Comparison of ENCODE assay signal across 27 cellular contexts in genomic region chr15:90948506-90948905, GRCh38.
"Had no signal": no experiment of that assay in that cellular context is flagged by ENCODE, and none has a peak within 500 bp of the region (broad histone marks: within the 10 kb centered on the region; RNA-seq: fewer than 3 reads in every experiment).

No MANE protein-coding gene starts in this region.

- ATAC-seq: activated CD8-positive, alpha-beta T cell treated with anti-CD3 and anti-CD28 coated beads for 36 hours; activated naive CD8-positive, alpha-beta T cell treated with anti-CD3 and anti-CD28 coated beads, Interleukin-2, amount 50 U/mL, for 24 hours; activated T-cell treated with anti-CD3 and anti-CD28 coated beads, Interleukin-2, amount 50 U/mL, for 4 hours; body of pancreas had no signal

- H3K4me1 Mint-ChIP-seq: activated naive CD8-positive, alpha-beta T cell treated with anti-CD3 and anti-CD28 coated beads for 36 hours had no signal

- FAIRE-seq: colon, endometrium, endothelial cell of umbilical vein, frontal cortex had no signal

- H3K4me3 Mint-ChIP-seq: activated CD8-positive, alpha-beta T cell treated with anti-CD3 and anti-CD28 coated beads for 36 hours; activated naive CD8-positive, alpha-beta T cell treated with anti-CD3 and anti-CD28 coated beads for 36 hours; activated naive CD8-positive, alpha-beta T cell treated with anti-CD3 and anti-CD28 coated beads, Interleukin-2, amount 50 U/mL, for 24 hours; activated T-cell treated with anti-CD3 and anti-CD28 coated beads, Interleukin-2, amount 50 U/mL, for 4 hours had no signal

- H3K27ac Mint-ChIP-seq: activated CD8-positive, alpha-beta T cell treated with anti-CD3 and anti-CD28 coated beads for 36 hours; activated naive CD8-positive, alpha-beta T cell treated with anti-CD3 and anti-CD28 coated beads for 36 hours; activated naive CD8-positive, alpha-beta T cell treated with anti-CD3 and anti-CD28 coated beads, Interleukin-2, amount 50 U/mL, for 24 hours; activated T-helper 2 cell treated with anti-CD3 and anti-CD28 coated beads, Interferon-gamma antibody, Interleukin-2, Interleukin-4, amounts not matched to agents 10 μg/mL and 5 μg/mL and 100 μg/mL, durations not matched to agents 14 hours and 24 hours and 36 hours had no signal

- H3K27me3 ChIP-seq: adrenal gland, body of pancreas, heart left ventricle had no signal

- H3K9me3 Mint-ChIP-seq: activated CD8-positive, alpha-beta T cell treated with anti-CD3 and anti-CD28 coated beads for 36 hours; activated naive CD8-positive, alpha-beta T cell treated with anti-CD3 and anti-CD28 coated beads for 36 hours; activated naive CD8-positive, alpha-beta T cell treated with anti-CD3 and anti-CD28 coated beads, Interleukin-2, amount 50 U/mL, for 24 hours; activated T-cell treated with anti-CD3 and anti-CD28 coated beads, Interleukin-2, amount 50 U/mL, for 4 hours; activated T-helper 2 cell treated with anti-CD3 and anti-CD28 coated beads, Interferon-gamma antibody, Interleukin-2, Interleukin-4, amounts not matched to agents 10 μg/mL and 5 μg/mL and 100 μg/mL, durations not matched to agents 14 hours and 24 hours and 36 hours had no signal

- DNase-seq: activated CD4-positive, alpha-beta T cell treated with anti-CD3 and anti-CD28 coated beads for 48 hours; activated CD4-positive, alpha-beta T cell treated with anti-CD3 and anti-CD28 coated beads, Interleukin-2, amount 50 U/mL, for 1 hour; activated CD4-positive, alpha-beta T cell treated with anti-CD3 and anti-CD28 coated beads, Interleukin-2, amount 50 U/mL, for 48 hours; activated CD8-positive, alpha-beta memory T cell treated with anti-CD3 and anti-CD28 coated beads for 24 hours; activated CD8-positive, alpha-beta T cell treated with anti-CD3 and anti-CD28 coated beads for 36 hours; activated gamma-delta T cell; activated naive CD4-positive, alpha-beta T cell; activated naive CD4-positive, alpha-beta T cell treated with anti-CD3 and anti-CD28 coated beads, Interleukin-2, amount 50 U/mL, for 16 hours; activated naive CD8-positive, alpha-beta T cell treated with anti-CD3 and anti-CD28 coated beads for 36 hours; activated naive CD8-positive, alpha-beta T cell treated with anti-CD3 and anti-CD28 coated beads, Interleukin-2, amount 50 U/mL, for 24 hours; activated T-cell treated with anti-CD3 and anti-CD28 coated beads, Interleukin-2, amount 50 U/mL, for 4 hours; adrenal gland; amygdala; aorta; body of pancreas; caudate nucleus; cortex of kidney; effector CD8-positive, alpha-beta T cell; foreskin fibroblast; glutamatergic neuron; heart left ventricle; T-helper 2 cell had no signal

- H3K4me1 ChIP-seq: adrenal gland, body of pancreas, heart left ventricle had no signal

- H3K9me3 ChIP-seq: adrenal gland, body of pancreas, heart left ventricle had no signal

- H3K27me3 Mint-ChIP-seq: activated CD8-positive, alpha-beta T cell treated with anti-CD3 and anti-CD28 coated beads for 36 hours; activated naive CD8-positive, alpha-beta T cell treated with anti-CD3 and anti-CD28 coated beads for 36 hours; activated naive CD8-positive, alpha-beta T cell treated with anti-CD3 and anti-CD28 coated beads, Interleukin-2, amount 50 U/mL, for 24 hours had no signal

- H3K4me3 ChIP-seq: adrenal gland, body of pancreas, heart left ventricle had no signal

- H3K27ac ChIP-seq: adrenal gland, body of pancreas, heart left ventricle had no signal
